20 cellular contexts compared by ENCODE assay signal in the genomic region with DNA sequence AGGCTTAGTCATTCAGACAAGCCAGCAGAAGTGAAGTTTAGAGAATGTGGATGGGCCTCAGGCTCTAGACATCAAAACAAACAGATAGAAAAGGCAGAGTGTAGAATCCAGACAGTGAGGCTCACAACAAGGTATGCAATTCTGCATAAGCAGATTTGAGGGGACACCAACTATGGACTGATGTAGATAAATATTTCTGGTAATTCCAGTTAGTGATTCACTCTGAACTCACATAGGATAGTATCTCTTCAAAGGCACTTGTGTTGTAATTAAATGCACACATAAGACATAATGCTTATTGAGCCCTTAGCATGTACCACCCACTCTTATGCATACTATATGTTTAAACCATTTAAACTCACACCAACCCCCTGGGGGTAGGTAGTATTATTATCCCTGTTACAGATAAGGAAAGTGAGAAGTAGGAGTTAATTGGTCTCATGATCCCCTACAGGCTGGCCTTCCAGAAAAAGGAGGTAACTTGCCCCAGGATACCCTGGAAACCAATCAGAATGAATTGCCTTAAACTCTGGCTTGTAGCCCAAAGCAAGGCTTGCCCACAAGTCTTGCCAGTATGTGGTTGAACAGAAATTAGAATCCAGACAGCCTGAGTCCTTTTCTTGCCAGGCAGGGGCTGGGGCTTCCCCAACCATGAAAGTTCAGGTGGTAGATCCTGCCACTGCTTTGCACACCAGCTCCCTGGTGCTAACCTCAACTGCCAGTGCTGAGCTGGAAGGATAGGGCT.
DNase-seq lines count a peak whose midpoint lies in the region; ATAC-seq and TF ChIP-seq lines count a peak whose summit lies in the region.
"Had no signal": no experiment of that assay in that cellular context is flagged by ENCODE, and none has a peak within 500 bp of the region (broad histone marks: within the 10 kb centered on the region; RNA-seq: fewer than 3 reads in every experiment).

No MANE protein-coding gene starts in this region.

- no peak overlapping the region for H3K27ac Mint-ChIP-seq in nephron progenitor cell
- H3K27ac Mint-ChIP-seq: activated T-cell treated with anti-CD3 and anti-CD28 coated beads, Interleukin-2, amount 50 U/mL, for 72 hours had no signal

- no peak overlapping the region for H3K4me3 ChIP-seq in retinal pigment epithelial cell (ENCODE audit: low read length)
- H3K4me3 ChIP-seq: tibial artery had no signal

- TF ChIP-seq CTCF in retinal pigment epithelial cell (conservative IDR thresholded peaks at IDR 0.05; ENCODE audit: low read depth, low read length), result no peak
- no peak for TF ChIP-seq CTCF in nephron progenitor cell (IDR thresholded peaks at IDR 0.05)

- no peak overlapping the region for H3K4me3 Mint-ChIP-seq in nephron progenitor cell
- H3K4me3 Mint-ChIP-seq: activated T-cell treated with anti-CD3 and anti-CD28 coated beads, Interleukin-2, amount 50 U/mL, for 72 hours; CD14-positive monocyte had no signal

- no peaks in the 10 kb centered on the region for H3K4me1 Mint-ChIP-seq in nephron progenitor cell
- H3K4me1 Mint-ChIP-seq: CD14-positive monocyte had no signal

- H3K27ac ChIP-seq in epithelial cell of prostate, result peak overlapping the region; percentile 59
- H3K27ac ChIP-seq: 22Rv1, tibial artery had no signal

- peaks cover 8% of the 10 kb centered on the region for H3K9me3 Mint-ChIP-seq in nephron progenitor cell
- H3K9me3 Mint-ChIP-seq: activated T-cell treated with anti-CD3 and anti-CD28 coated beads, Interleukin-2, amount 50 U/mL, for 72 hours; CD14-positive monocyte had no signal

- peaks cover 5% of the 10 kb centered on the region for H3K36me3 Mint-ChIP-seq in nephron progenitor cell (ENCODE audit: low read depth)
- H3K36me3 Mint-ChIP-seq: CD14-positive monocyte had no signal

- H3K27me3 Mint-ChIP-seq in nephron progenitor cell (ENCODE audit: low read depth, poor library complexity), result no peaks in the 10 kb centered on the region

- no peak for ATAC-seq in HG03342 (IDR thresholded peaks at IDR 0.05; ENCODE audit: unreplicated experiment)
- ATAC-seq: activated T-cell treated with anti-CD3 and anti-CD28 coated beads, Interleukin-2, amount 50 U/mL, for 72 hours had no signal

- DNase-seq in DMS 273 (lab: John Stamatoyannopoulos, UW; ENCODE audit: unreplicated experiment), result peak; percentile 34
- no peak for DNase-seq in DMS 273 treated with DMSO at 0.1 percent for 48 hours (lab: John Stamatoyannopoulos, UW)
- DNase-seq in OCI-M1 (lab: John Stamatoyannopoulos, UW), result peak; percentile 38
- peak; percentile 83 for DNase-seq in epithelial cell of prostate (ENCODE audit: low read depth, low spot score)
- peak; percentile 18 for DNase-seq in retinal pigment epithelial cell (ENCODE audit: low read depth)
- DNase-seq in stimulated activated CD4-positive, alpha-beta T cell treated with anti-CD3 and anti-CD28 coated beads, Interleukin-4, amount 100 ng/mL, for 24 hours, result no peak
- DNase-seq in nephron progenitor cell, result no peak
- DNase-seq: activated CD4-positive, alpha-beta T cell treated with anti-CD3 and anti-CD28 coated beads, Interleukin-2, amount 50 U/mL, for 48 hours; activated T-cell treated with anti-CD3 and anti-CD28 coated beads, Interleukin-2, amount 50 U/mL, for 72 hours; head of caudate nucleus; KBM-7; kidney; midbrain; NCI-H1417 treated with DMSO at 0.1 percent for 48 hours; NCI-H345; nucleus accumbens; tibial artery had no signal

Comparison
In these comparisons a context has a peak if more than half of its experiments do, and no peak if none do; other contexts are left out.
1. DNase-seq: peak in DMS 273 (single experiment), OCI-M1 (single experiment), epithelial cell of prostate (single experiment) and retinal pigment epithelial cell (single experiment); none in DMS 273 treated with DMSO at 0.1 percent for 48 hours (single experiment), stimulated activated CD4-positive, alpha-beta T cell treated with anti-CD3 and anti-CD28 coated beads, Interleukin-4, amount 100 ng/mL, for 24 hours (single experiment) and nephron progenitor cell (single experiment).